8 cellular contexts compared by ENCODE assay signal in the genomic region with DNA sequence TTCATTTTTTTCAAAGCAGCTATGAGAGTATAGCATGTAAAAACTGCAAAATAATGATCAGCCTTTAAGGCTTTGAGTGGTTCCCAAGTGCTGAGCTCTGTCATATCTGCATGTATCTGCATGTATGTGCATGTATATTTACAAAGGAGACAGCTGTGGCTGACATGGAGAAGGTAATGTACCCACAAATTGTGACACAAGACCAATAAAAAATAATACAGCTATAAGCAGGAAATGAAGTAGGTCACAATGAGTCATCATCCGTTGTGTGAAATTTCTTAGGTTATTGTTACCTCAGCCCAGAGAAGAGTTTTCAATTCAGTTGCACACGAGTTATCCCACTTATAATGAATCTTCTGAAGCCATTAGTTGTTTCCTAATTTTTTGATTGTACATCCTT.
DNase-seq lines count a peak whose midpoint lies in the region; ATAC-seq and TF ChIP-seq lines count a peak whose summit lies in the region.

No MANE protein-coding gene starts in this region.

- peak; percentile 15 for DNase-seq in DMS153 (lab: John Stamatoyannopoulos, UW)
- no peak for DNase-seq in DMS153 treated with DMSO at 0.1 percent for 48 hours (lab: John Stamatoyannopoulos, UW; ENCODE audit: unreplicated experiment)
- DNase-seq in Kasumi-1 (lab: John Stamatoyannopoulos, UW): peak; percentile 56 to 71
- no peak for DNase-seq in activated naive CD8-positive, alpha-beta T cell treated with anti-CD3 and anti-CD28 coated beads, Interleukin-2, amount 10 ng/mL, durations not matched to agents 7 days and 5 days
- no peak for DNase-seq in mucosa of descending colon
- DNase-seq in NCI-H1694 treated with DMSO at 0.1 percent for 48 hours (lab: John Stamatoyannopoulos, UW): no peak
- no peak for DNase-seq in GM13976 (ENCODE audit: low spot score)

- H3K27me3 Mint-ChIP-seq in activated naive CD8-positive, alpha-beta T cell treated with anti-CD3 and anti-CD28 coated beads, Interleukin-2, amount 10 ng/mL, durations not matched to agents 7 days and 5 days: no peaks in the 10 kb centered on the region

- H3K36me3 Mint-ChIP-seq in activated naive CD8-positive, alpha-beta T cell treated with anti-CD3 and anti-CD28 coated beads, Interleukin-2, amount 10 ng/mL, durations not matched to agents 7 days and 5 days: peaks cover 3% of the 10 kb centered on the region

- peak overlapping the region; percentile 55 for H3K4me3 Mint-ChIP-seq in activated naive CD8-positive, alpha-beta T cell treated with anti-CD3 and anti-CD28 coated beads, Interleukin-2, amount 10 ng/mL, durations not matched to agents 7 days and 5 days

- ATAC-seq in activated naive CD8-positive, alpha-beta T cell treated with anti-CD3 and anti-CD28 coated beads, Interleukin-2, amount 10 ng/mL, durations not matched to agents 7 days and 5 days (ENCODE audit: low read depth): peak; percentile 81
- ATAC-seq in mucosa of descending colon (peak; percentile 88), GM21447 (IDR thresholded peaks at IDR 0.05; ENCODE audit: unreplicated experiment) (no peak)

- H3K9me3 Mint-ChIP-seq in activated naive CD8-positive, alpha-beta T cell treated with anti-CD3 and anti-CD28 coated beads, Interleukin-2, amount 10 ng/mL, durations not matched to agents 7 days and 5 days: no peaks in the 10 kb centered on the region

- no peaks in the 10 kb centered on the region for H3K9me3 ChIP-seq in mucosa of descending colon

- in situ Hi-C loops in GM13976 (cut with MboI; ENCODE audit: low sequenced_read_pairs, unreplicated experiment): no loop called here

- peaks cover 69% of the 10 kb centered on the region for H3K4me1 Mint-ChIP-seq in activated naive CD8-positive, alpha-beta T cell treated with anti-CD3 and anti-CD28 coated beads, Interleukin-2, amount 10 ng/mL, durations not matched to agents 7 days and 5 days

- TF ChIP-seq CTCF in mucosa of descending colon (IDR thresholded peaks at IDR 0.05): no peak
- TF ChIP-seq CTCF in GM13976 (IDR thresholded peaks at IDR 0.05; ENCODE audit: borderline replicate concordance, control extremely low read depth, extremely low read depth, insufficient read depth, missing control alignments): no peak

- intact Hi-C loops in mucosa of descending colon (cut with DNase I, micrococcal nuclease): no loop called here

- POLR2A ChIA-PET in activated naive CD8-positive, alpha-beta T cell treated with anti-CD3 and anti-CD28 coated beads, Interleukin-2, amount 10 ng/mL, durations not matched to agents 7 days and 5 days (lab: Charles Lee): interaction anchor here (0.7 to 2.9 kb wide), 8 partner anchors 11 to 148 kb away, joined by 3 to 24 read pairs (median 8); partner anchors contain the start of genes ITM2B, MED4 and RB1

- no peak overlapping the region for H3K4me3 ChIP-seq in mucosa of descending colon

- no peaks in the 10 kb centered on the region for H3K36me3 ChIP-seq in mucosa of descending colon (ENCODE audit: low read depth)

- no peaks in the 10 kb centered on the region for H3K4me1 ChIP-seq in mucosa of descending colon (ENCODE audit: low read depth)

- H3K27ac Mint-ChIP-seq in activated naive CD8-positive, alpha-beta T cell treated with anti-CD3 and anti-CD28 coated beads, Interleukin-2, amount 10 ng/mL, durations not matched to agents 7 days and 5 days: peak overlapping the region; percentile 93

Comparison
In these comparisons a context has a peak if more than half of its experiments do, and no peak if none do; other contexts are left out.
1. DNase-seq: peak in DMS153 (single experiment) and Kasumi-1 (2 of 2); none in DMS153 treated with DMSO at 0.1 percent for 48 hours (single experiment), activated naive CD8-positive, alpha-beta T cell treated with anti-CD3 and anti-CD28 coated beads, Interleukin-2, amount 10 ng/mL, durations not matched to agents 7 days and 5 days (single experiment), mucosa of descending colon (0 of 3), NCI-H1694 treated with DMSO at 0.1 percent for 48 hours (single experiment) and GM13976 (single experiment).